Comparison of ENCODE assay signal across 16 cellular contexts in the genomic region with DNA sequence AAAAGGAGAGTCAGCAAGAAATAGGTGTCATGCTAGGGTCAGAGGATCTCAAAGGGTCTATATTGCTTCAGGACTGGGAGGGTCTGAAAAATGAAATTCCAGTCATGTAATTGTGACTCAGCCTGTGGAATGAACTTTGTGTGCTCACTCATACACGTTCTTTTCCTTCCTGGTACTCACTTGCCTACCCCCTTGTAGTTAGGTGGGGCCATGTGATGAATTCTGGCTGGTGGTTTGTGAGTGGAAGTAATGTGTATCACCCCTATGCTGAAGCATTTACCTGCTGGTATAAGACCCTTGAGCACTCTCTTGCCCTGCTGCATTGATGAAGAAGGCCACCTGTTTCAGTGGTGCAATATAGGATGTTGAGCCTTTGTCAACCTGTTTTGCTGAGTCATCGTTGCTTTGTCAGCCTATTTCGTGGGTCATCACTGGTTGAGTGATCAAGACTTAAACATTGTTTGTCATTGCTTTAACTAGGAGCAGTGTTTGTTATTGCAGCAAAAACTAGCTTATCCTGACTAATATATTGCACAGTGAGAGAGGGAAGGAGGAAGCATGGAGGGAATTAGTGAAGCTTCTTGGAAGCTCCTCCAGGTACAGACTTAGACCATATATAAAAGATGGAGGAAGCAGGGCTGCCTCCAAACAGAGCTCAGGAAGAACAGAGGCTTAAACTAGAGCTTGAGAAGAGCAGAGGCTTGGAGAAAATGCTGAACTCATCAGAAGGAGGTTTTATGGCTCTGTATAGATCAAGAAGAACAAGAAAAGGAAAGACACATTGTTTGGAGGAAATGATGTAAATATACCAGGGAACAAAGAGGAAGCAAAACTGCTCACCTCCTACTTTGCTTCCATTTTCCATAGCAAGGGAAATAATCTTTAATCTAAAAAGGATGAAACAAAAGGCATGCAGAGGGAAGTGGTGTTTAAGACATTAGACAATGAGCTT. TPM values are rescaled to one million over a fixed set of nuclear protein-coding genes. Genes with fewer than 3 reads are reported as not detected.
A peak's percentile ranks its signal among the peaks of the same experiment; 100 is the strongest.
DNase-seq lines count a peak whose midpoint lies in the region; ATAC-seq, FAIRE-seq and TF ChIP-seq lines count a peak whose summit lies in the region.
"Had no signal": no experiment of that assay in that cellular context is flagged by ENCODE, and none has a peak within 500 bp of the region (broad histone marks: within the 10 kb centered on the region; RNA-seq: fewer than 3 reads in every experiment).

No MANE protein-coding gene starts in this region.

- POLR2A ChIA-PET in activated CD4-positive, alpha-beta T cell treated with anti-CD3 and anti-CD28 coated beads, Interleukin-2, amount 10 ng/mL, durations not matched to agents 7 days and 5 days (lab: Charles Lee), result no interaction called here

- H3K27ac ChIP-seq in kidney (ENCODE audit: low read depth in 2 of 2, low read length in 2 of 2), result no peak overlapping the region
- H3K27ac ChIP-seq: ascending aorta, right lobe of liver, testis, VCaP had no signal

- intact Hi-C loops in kidney (cut with DNase I), result no loop called here

- FAIRE-seq in kidney (lab: Jason Lieb, UNC), result no peak
- FAIRE-seq: GM18507 had no signal

- no peak overlapping the region for H3K9ac ChIP-seq in kidney (ENCODE audit: low read length in 2 of 2)

- no peaks in the 10 kb centered on the region for H3K27me3 Mint-ChIP-seq in stimulated activated naive B cell treated with anti-CD40 and anti-IgM and Interleukin-4, amounts not matched to agents 10 μg/mL and 1 μg/mL and 100 μg/mL, for 72 hours
- H3K27me3 Mint-ChIP-seq in activated CD4-positive, alpha-beta T cell treated with anti-CD3 and anti-CD28 coated beads, Interleukin-2, amount 10 ng/mL, durations not matched to agents 7 days and 5 days, result no peaks in the 10 kb centered on the region

- H3K36me3 ChIP-seq in kidney (ENCODE audit: control insufficient read depth in 1 of 2, insufficient read depth in 2 of 2, low read length in 2 of 2), result no peaks in the 10 kb centered on the region
- H3K36me3 ChIP-seq: ascending aorta, right lobe of liver had no signal

- TF ChIP-seq CTCF in fibroblast of mammary gland (conservative IDR thresholded peaks at IDR 0.05; ENCODE audit: control insufficient read depth, insufficient read depth, low read depth, low read length), result no peak
- TF ChIP-seq CTCF in kidney (IDR thresholded peaks at IDR 0.05; ENCODE audit: borderline replicate concordance, extremely low read depth, insufficient read depth), result no peak

- DNase-seq in NOMO-1 treated with DMSO at 0.1 percent for 48 hours (lab: John Stamatoyannopoulos, UW; ENCODE audit: unreplicated experiment) (peak; percentile 32), NOMO-1 treated with dmso at 0.1 percent for 144 hours (lab: John Stamatoyannopoulos, UW; ENCODE audit: unreplicated experiment) (no peak), RPMI8226 (peak; percentile 23), fibroblast of mammary gland (ENCODE audit: low read depth) (peak; percentile 51), middle frontal gyrus (ENCODE audit: extremely low spot score, low spot score) (no peak), kidney (no peak)
- DNase-seq in stimulated activated naive B cell treated with anti-CD40 and anti-IgM and Interleukin-4, amounts not matched to agents 10 μg/mL and 1 μg/mL and 100 μg/mL, for 72 hours, result no peak
- DNase-seq in activated CD4-positive, alpha-beta T cell treated with anti-CD3 and anti-CD28 coated beads, Interleukin-2, amount 10 ng/mL, durations not matched to agents 7 days and 5 days, result no peak
- DNase-seq: 8988T; activated T-cell treated with anti-CD3 and anti-CD28 coated beads, Interleukin-2, amount 50 U/mL, for 4 hours; DMS79; right lobe of liver; testis had no signal

- H3K27ac Mint-ChIP-seq in stimulated activated naive B cell treated with anti-CD40 and anti-IgM and Interleukin-4, amounts not matched to agents 10 μg/mL and 1 μg/mL and 100 μg/mL, for 72 hours, result peak overlapping the region; percentile 33
- H3K27ac Mint-ChIP-seq in activated CD4-positive, alpha-beta T cell treated with anti-CD3 and anti-CD28 coated beads, Interleukin-2, amount 10 ng/mL, durations not matched to agents 7 days and 5 days, result no peak overlapping the region

- CTCF ChIA-PET in activated CD4-positive, alpha-beta T cell treated with anti-CD3 and anti-CD28 coated beads, Interleukin-2, amount 10 ng/mL, durations not matched to agents 7 days and 5 days (lab: Charles Lee), result no interaction called here

- H3K4me1 ChIP-seq in kidney (ENCODE audit: control insufficient read depth in 1 of 2, insufficient read depth in 1 of 2, low read depth in 1 of 2, low read length in 2 of 2), result no peaks in the 10 kb centered on the region
- H3K4me1 ChIP-seq: ascending aorta, testis had no signal

- H3K9me3 Mint-ChIP-seq in stimulated activated naive B cell treated with anti-CD40 and anti-IgM and Interleukin-4, amounts not matched to agents 10 μg/mL and 1 μg/mL and 100 μg/mL, for 72 hours, result peaks cover 6 to 9% of the 10 kb centered on the region in 2 donors
- H3K9me3 Mint-ChIP-seq in activated CD4-positive, alpha-beta T cell treated with anti-CD3 and anti-CD28 coated beads, Interleukin-2, amount 10 ng/mL, durations not matched to agents 7 days and 5 days, result peaks cover 14% of the 10 kb centered on the region
- H3K9me3 Mint-ChIP-seq: activated T-cell treated with anti-CD3 and anti-CD28 coated beads, Interleukin-2, amount 50 U/mL, for 4 hours had no signal

- H3K36me3 Mint-ChIP-seq in stimulated activated naive B cell treated with anti-CD40 and anti-IgM and Interleukin-4, amounts not matched to agents 10 μg/mL and 1 μg/mL and 100 μg/mL, for 72 hours, result peaks cover 3 to 10% of the 10 kb centered on the region in 2 donors
- H3K36me3 Mint-ChIP-seq in activated CD4-positive, alpha-beta T cell treated with anti-CD3 and anti-CD28 coated beads, Interleukin-2, amount 10 ng/mL, durations not matched to agents 7 days and 5 days (ENCODE audit: low read depth), result peaks cover 9% of the 10 kb centered on the region

- ATAC-seq in stimulated activated naive B cell treated with anti-CD40 and anti-IgM and Interleukin-4, amounts not matched to agents 10 μg/mL and 1 μg/mL and 100 μg/mL, for 72 hours (replicated peaks), result peak; percentile 12 to 41
- ATAC-seq: activated T-cell treated with anti-CD3 and anti-CD28 coated beads, Interleukin-2, amount 50 U/mL, for 4 hours had no signal

- H3K4me3 ChIP-seq in fibroblast of mammary gland (ENCODE audit: control insufficient read depth, low read depth, low read length), result no peak overlapping the region
- H3K4me3 ChIP-seq in kidney (ENCODE audit: low read length in 2 of 2), result no peak overlapping the region
- H3K4me3 ChIP-seq: ascending aorta, right lobe of liver, testis had no signal

- H3K4me1 Mint-ChIP-seq in stimulated activated naive B cell treated with anti-CD40 and anti-IgM and Interleukin-4, amounts not matched to agents 10 μg/mL and 1 μg/mL and 100 μg/mL, for 72 hours, result peaks cover 26 to 52% of the 10 kb centered on the region in 2 donors
- peaks cover 20% of the 10 kb centered on the region for H3K4me1 Mint-ChIP-seq in activated CD4-positive, alpha-beta T cell treated with anti-CD3 and anti-CD28 coated beads, Interleukin-2, amount 10 ng/mL, durations not matched to agents 7 days and 5 days

- H3K4me3 Mint-ChIP-seq in stimulated activated naive B cell treated with anti-CD40 and anti-IgM and Interleukin-4, amounts not matched to agents 10 μg/mL and 1 μg/mL and 100 μg/mL, for 72 hours, result peak overlapping the region in 1 of 2 donors; percentile 22
- no peak overlapping the region for H3K4me3 Mint-ChIP-seq in activated CD4-positive, alpha-beta T cell treated with anti-CD3 and anti-CD28 coated beads, Interleukin-2, amount 10 ng/mL, durations not matched to agents 7 days and 5 days
- H3K4me3 Mint-ChIP-seq: activated T-cell treated with anti-CD3 and anti-CD28 coated beads, Interleukin-2, amount 50 U/mL, for 4 hours had no signal

- H3K9me3 ChIP-seq in kidney (ENCODE audit: control insufficient read depth in 1 of 2, low read length in 2 of 2), result peaks cover 0 to 4% of the 10 kb centered on the region in 2 donors
- H3K9me3 ChIP-seq: ascending aorta, right lobe of liver, testis had no signal

RNA-seq across cellular contexts. Expression of gene TLNRD1, which starts 29.0 kb away (rescaled TPM):
- total RNA-seq in activated CD4-positive, alpha-beta T cell treated with anti-CD3 and anti-CD28 coated beads, Interleukin-2, amount 10 ng/mL, durations not matched to agents 7 days and 5 days, result 10 to 100 TPM; 28.6 to 34.2 TPM
- 16.7 TPM for total RNA-seq in kidney
- polyA plus RNA-seq in kidney (ENCODE audit: insufficient read depth, low read depth, low replicate concordance), result 7.4 TPM

RNA-seq across cellular contexts. Expression of gene MESD, which starts 40.1 kb away (rescaled TPM):
- 10 to 100 TPM; 34.0 to 34.3 TPM for total RNA-seq in activated CD4-positive, alpha-beta T cell treated with anti-CD3 and anti-CD28 coated beads, Interleukin-2, amount 10 ng/mL, durations not matched to agents 7 days and 5 days
- 30.9 TPM for total RNA-seq in kidney
- 23.3 TPM for polyA plus RNA-seq in kidney (ENCODE audit: insufficient read depth, low read depth, low replicate concordance)

Comparison
In these comparisons a context has a peak if more than half of its experiments do, and no peak if none do; other contexts are left out.
1. DNase-seq: peak in NOMO-1 treated with DMSO at 0.1 percent for 48 hours (single experiment), RPMI8226 (single experiment) and fibroblast of mammary gland (single experiment); none in NOMO-1 treated with dmso at 0.1 percent for 144 hours (single experiment), stimulated activated naive B cell treated with anti-CD40 and anti-IgM and Interleukin-4, amounts not matched to agents 10 μg/mL and 1 μg/mL and 100 μg/mL, for 72 hours (single experiment), middle frontal gyrus (single experiment), activated CD4-positive, alpha-beta T cell treated with anti-CD3 and anti-CD28 coated beads, Interleukin-2, amount 10 ng/mL, durations not matched to agents 7 days and 5 days (single experiment) and kidney (single experiment).